In genomic region chr2:160457588-160457987, GRCh38 we compare ENCODE assay signal across 1 cellular context.
TF ChIP-seq lines count a peak whose summit lies in the region.

No MANE protein-coding gene starts in this region.

TF ChIP-seq in IMR-90, 13 proteins besides CTCF, POLR2A, EP300 and RAD21:
- no peak for TF ChIP-seq ELK1 (IDR thresholded peaks at IDR 0.05; ENCODE audit: borderline replicate concordance, low read depth, low read length)
- TF ChIP-seq SMC3 (IDR thresholded peaks at IDR 0.05; ENCODE audit: low read depth, low read length) = no peak
- no peak for TF ChIP-seq CEBPB (IDR thresholded peaks at IDR 0.05; ENCODE audit: low read depth, low read length)
- TF ChIP-seq FOS (IDR thresholded peaks at IDR 0.05; ENCODE audit: low read depth, low read length) = no peak
- TF ChIP-seq NFE2L2 (IDR thresholded peaks at IDR 0.05; ENCODE audit: low read depth, low read length) = no peak
- TF ChIP-seq USF2 (IDR thresholded peaks at IDR 0.05; ENCODE audit: low read depth, low read length) = no peak
- no peak for TF ChIP-seq RCOR1 (IDR thresholded peaks at IDR 0.05; ENCODE audit: insufficient replicate concordance, low read length)
- no peak for TF ChIP-seq CHD1 (IDR thresholded peaks at IDR 0.05; ENCODE audit: low read depth, low read length)
- no peak for TF ChIP-seq MAFK (IDR thresholded peaks at IDR 0.05; ENCODE audit: low read depth, low read length)
- TF ChIP-seq RFX5 (IDR thresholded peaks at IDR 0.05; ENCODE audit: low read depth, low read length) = no peak
- TF ChIP-seq MXI1 (IDR thresholded peaks at IDR 0.05; ENCODE audit: borderline replicate concordance, low read depth, low read length) = no peak
- no peak for TF ChIP-seq MAZ (IDR thresholded peaks at IDR 0.05; ENCODE audit: borderline replicate concordance, low read depth, low read length)
- TF ChIP-seq BHLHE40 (IDR thresholded peaks at IDR 0.05; ENCODE audit: low read depth, low read length) = no peak
